8 cellular contexts compared by ENCODE assay signal in genomic region chr19:1076951-1077350, GRCh38. TPM values are rescaled to one million over a fixed set of nuclear protein-coding genes. Genes with fewer than 3 reads are reported as not detected.
A peak's percentile ranks its signal among the peaks of the same experiment; 100 is the strongest.
DNase-seq lines count a peak whose midpoint lies in the region; ATAC-seq and TF ChIP-seq lines count a peak whose summit lies in the region.

No MANE protein-coding gene starts in this region.

- H3K36me3 ChIP-seq in endodermal cell (ENCODE audit: control insufficient read depth, insufficient read depth, low read length) = no peaks in the 10 kb centered on the region

- H3K27me3 ChIP-seq in endodermal cell (ENCODE audit: control insufficient read depth, insufficient read depth, low read length, poor library complexity, severe bottlenecking) = peaks cover 6% of the 10 kb centered on the region

- no peak overlapping the region for H3K4me3 Mint-ChIP-seq in endodermal cell

- no peaks in the 10 kb centered on the region for H3K4me1 ChIP-seq in endodermal cell (ENCODE audit: control insufficient read depth, insufficient read depth, low read length)

- H3K27me3 Mint-ChIP-seq in endodermal cell (ENCODE audit: insufficient read depth) = peaks cover 13% of the 10 kb centered on the region

- DNase-seq in DMS79 (lab: John Stamatoyannopoulos, UW) = peak; percentile 35
- DNase-seq in DMS79 treated with DMSO at 0.1 percent for 48 hours (lab: John Stamatoyannopoulos, UW) = no peak
- DNase-seq in activated CD4-positive, alpha-beta T cell treated with anti-CD3 and anti-CD28 coated beads for 1 hour = peak; percentile 90
- peak; percentile 62 for DNase-seq in cerebellum (ENCODE audit: low spot score)
- DNase-seq in putamen (ENCODE audit: low spot score) = peak; percentile 67
- no peak for DNase-seq in endodermal cell
- DNase-seq in H4 (ENCODE audit: low spot score) = no peak

- no peaks in the 10 kb centered on the region for H3K9me3 Mint-ChIP-seq in endodermal cell

- no peak overlapping the region for H3K27ac Mint-ChIP-seq in endodermal cell

- H3K36me3 Mint-ChIP-seq in endodermal cell (ENCODE audit: low read depth) = peaks cover 9% of the 10 kb centered on the region

- TF ChIP-seq CTCF in endodermal cell (conservative IDR thresholded peaks at IDR 0.05) = no peak

- no peaks in the 10 kb centered on the region for H3K9me3 ChIP-seq in endodermal cell (ENCODE audit: control insufficient read depth, low read length)

- no peak overlapping the region for H3K9ac ChIP-seq in endodermal cell (ENCODE audit: extremely low read depth, low read length, poor library complexity, severe bottlenecking)

- H3K27ac ChIP-seq in endodermal cell (ENCODE audit: low read depth, low read length) = no peak overlapping the region

- WGBS in endodermal cell (ENCODE audit: insufficient coverage in 1 of 2, insufficient read length in 1 of 2), 2 experiments = 92 to 94% methylated on average over 12 to 16 of the region's 16 CpGs

- H3K4me3 ChIP-seq in endodermal cell (ENCODE audit: low read length) = no peak overlapping the region

- H3K4me1 Mint-ChIP-seq in endodermal cell = peaks cover 1% of the 10 kb centered on the region

- peak; percentile 40 for ATAC-seq in HG03565 (IDR thresholded peaks at IDR 0.05; ENCODE audit: unreplicated experiment)

RNA-seq across cellular contexts. Expression of gene ARHGAP45, which starts 10.0 kb away (rescaled TPM):
- 2.0 TPM for total RNA-seq in cerebellum
- total RNA-seq in endodermal cell = 10 to 100 TPM; 14.8 to 17.1 TPM
- polyA plus RNA-seq in endodermal cell (2013, experiment 1 of 2) = 5.9 TPM
- 4.8 TPM for polyA plus RNA-seq in endodermal cell (2013, experiment 2 of 2)
- 2.4 and 3.2 TPM in 2 replicates for total RNA-seq in H4 (2014; rRNA removed; shearing (Covaris generic))

RNA-seq across cellular contexts. Expression of gene POLR2E, which starts 18.2 kb away (rescaled TPM):
- total RNA-seq in cerebellum (28.6 TPM), endodermal cell (100 to 1,000 TPM; 225 to 254 TPM)
- 192 TPM for polyA plus RNA-seq in endodermal cell (2013, experiment 1 of 2)
- 174 TPM for polyA plus RNA-seq in endodermal cell (2013, experiment 2 of 2)
- 237 and 244 TPM in 2 replicates for total RNA-seq in H4 (2014; rRNA removed; shearing (Covaris generic))

RNA-seq across cellular contexts. Expression of gene GPX4, which starts 26.8 kb away (rescaled TPM):
- total RNA-seq in cerebellum (112 TPM), endodermal cell (100 to 1,000 TPM; 331 to 449 TPM)
- 418 TPM for polyA plus RNA-seq in endodermal cell (2013, experiment 1 of 2)
- polyA plus RNA-seq in endodermal cell (2013, experiment 2 of 2) = 416 TPM
- 470 and 493 TPM in 2 replicates for total RNA-seq in H4 (2014; rRNA removed; shearing (Covaris generic))

RNA-seq across cellular contexts. Expression of gene ABCA7, which starts 37.0 kb away (rescaled TPM):
- total RNA-seq in cerebellum = 10.3 TPM
- 10 to 100 TPM; 67.2 to 68.7 TPM for total RNA-seq in endodermal cell
- polyA plus RNA-seq in endodermal cell (2013, experiment 1 of 2) = 16.2 TPM
- polyA plus RNA-seq in endodermal cell (2013, experiment 2 of 2) = 16.2 TPM
- total RNA-seq in H4 (2014; rRNA removed; shearing (Covaris generic)) = 2.9 and 3.6 TPM in 2 replicates

RNA-seq across cellular contexts. Expression of gene CNN2, which starts 50.5 kb away (rescaled TPM):
- total RNA-seq in cerebellum (12.2 TPM), endodermal cell (100 to 1,000 TPM; 426 to 469 TPM)
- 225 TPM for polyA plus RNA-seq in endodermal cell (2013, experiment 1 of 2)
- 200 TPM for polyA plus RNA-seq in endodermal cell (2013, experiment 2 of 2)
- 111 and 123 TPM in 2 replicates for total RNA-seq in H4 (2014; rRNA removed; shearing (Covaris generic))

Comparison
In these comparisons a context has a peak if more than half of its experiments do, and no peak if none do; other contexts are left out.
1. DNase-seq: peak in DMS79 (single experiment), activated CD4-positive, alpha-beta T cell treated with anti-CD3 and anti-CD28 coated beads for 1 hour (single experiment), cerebellum (single experiment) and putamen (single experiment); none in DMS79 treated with DMSO at 0.1 percent for 48 hours (single experiment), endodermal cell (single experiment) and H4 (single experiment).